9 cellular contexts compared by ENCODE assay signal in genomic region chr2:132146774-132147173, GRCh38. TPM values are rescaled to one million over a fixed set of nuclear protein-coding genes. Genes with fewer than 3 reads are reported as not detected.
DNase-seq lines count a peak whose midpoint lies in the region; ATAC-seq and TF ChIP-seq lines count a peak whose summit lies in the region.
"Not testable (repeated sequence)": the region's sequence is repeated elsewhere in the genome, so short reads cannot be mapped to it uniquely, and the experiment has no call there.
"Had no signal": no experiment of that assay in that cellular context is flagged by ENCODE, and none has a peak within 500 bp of the region (broad histone marks: within the 10 kb centered on the region; RNA-seq: fewer than 3 reads in every experiment).

No MANE protein-coding gene starts in this region.

- H3K4me3 ChIP-seq in fibroblast of the aortic adventitia (ENCODE audit: low read depth, low read length); lower lobe of right lung: not testable (repeated sequence)

- H3K27me3 ChIP-seq in lower lobe of right lung (ENCODE audit: low read depth): not testable (repeated sequence)

- H3K9me3 Mint-ChIP-seq in activated naive CD8-positive, alpha-beta T cell treated with anti-CD3 and anti-CD28 coated beads, Interleukin-2, amount 50 U/mL, for 24 hours: not testable (repeated sequence)

- not testable (repeated sequence) for H3K27me3 Mint-ChIP-seq in activated naive CD8-positive, alpha-beta T cell treated with anti-CD3 and anti-CD28 coated beads, Interleukin-2, amount 50 U/mL, for 24 hours

- CTCF ChIA-PET in RWPE1 (lab: Yijun Ruan, JAX): not testable (repeated sequence)

- peak; percentile 36 for TF ChIP-seq CTCF in GM20000 (IDR thresholded peaks at IDR 0.05; ENCODE audit: extremely low read depth, missing control alignments)
- TF ChIP-seq CTCF in RWPE1 (conservative IDR thresholded peaks at IDR 0.05; ENCODE audit: low read depth): peak; percentile 67
- peak; percentile 65 for TF ChIP-seq CTCF in fibroblast of the aortic adventitia (IDR thresholded peaks at IDR 0.05; ENCODE audit: insufficient read depth, low read length)
- peak; percentile 61 for TF ChIP-seq CTCF in lower lobe of right lung (IDR thresholded peaks at IDR 0.05)

- H3K4me1 ChIP-seq in lower lobe of right lung: not testable (repeated sequence)

- H3K27ac Mint-ChIP-seq in activated naive CD8-positive, alpha-beta T cell treated with anti-CD3 and anti-CD28 coated beads, Interleukin-2, amount 50 U/mL, for 24 hours: not testable (repeated sequence)

- H3K36me3 ChIP-seq in lower lobe of right lung: not testable (repeated sequence)

- DNase-seq in AG20443 (ENCODE audit: low spot score) (peak; percentile 14), GM20000 (ENCODE audit: low spot score) (peak; percentile 2), NCI-H146 (lab: John Stamatoyannopoulos, UW) (peak; percentile 41), RWPE1 (ENCODE audit: low spot score) (peak; percentile 2), fibroblast of the aortic adventitia (ENCODE audit: low read depth) (peak; percentile 67)
- peak; percentile 41 for DNase-seq in activated naive CD8-positive, alpha-beta T cell treated with anti-CD3 and anti-CD28 coated beads, Interleukin-2, amount 50 U/mL, for 24 hours
- DNase-seq in lower lobe of right lung: not testable (repeated sequence)
- DNase-seq in stimulated activated CD4-positive, alpha-beta T cell treated with anti-CD3 and anti-CD28 coated beads, Interleukin-12 subunit alpha, Interleukin-12 subunit beta, amount 100 ng/mL, for 48 hours (ENCODE audit: low read depth in 2 of 3, low spot score in 1 of 3): peak; percentile 6 to 19 (median 13)

- not testable (repeated sequence) for H3K36me3 Mint-ChIP-seq in activated naive CD8-positive, alpha-beta T cell treated with anti-CD3 and anti-CD28 coated beads, Interleukin-2, amount 50 U/mL, for 24 hours (ENCODE audit: low read depth)

- not testable (repeated sequence) for H3K27ac ChIP-seq in RWPE1, lower lobe of right lung

- intact Hi-C loops in lower lobe of right lung (cut with DNase I): not testable (repeated sequence)

- not testable (repeated sequence) for H3K9me3 ChIP-seq in lower lobe of right lung

- not testable (repeated sequence) for H3K4me1 Mint-ChIP-seq in activated naive CD8-positive, alpha-beta T cell treated with anti-CD3 and anti-CD28 coated beads, Interleukin-2, amount 50 U/mL, for 24 hours

- not testable (repeated sequence) for H3K4me3 Mint-ChIP-seq in activated naive CD8-positive, alpha-beta T cell treated with anti-CD3 and anti-CD28 coated beads, Interleukin-2, amount 50 U/mL, for 24 hours

- POLR2A ChIA-PET in RWPE1 (lab: Yijun Ruan, JAX; ENCODE audit: low non-redundant PET): not testable (repeated sequence)

- ATAC-seq in activated naive CD8-positive, alpha-beta T cell treated with anti-CD3 and anti-CD28 coated beads, Interleukin-2, amount 50 U/mL, for 24 hours; lower lobe of right lung: not testable (repeated sequence)

RNA-seq across cellular contexts. Expression of gene ANKRD30BL, which starts 15.0 kb away (rescaled TPM):
- total RNA-seq in fibroblast of the aortic adventitia (ENCODE audit: low replicate concordance) (0.16 TPM in 1 of 2 replicates, not detected in the other), lower lobe of right lung (not detected)
- total RNA-seq: skeletal muscle tissue had no signal
